Comparison of ENCODE assay signal across 9 cellular contexts in the genomic region with DNA sequence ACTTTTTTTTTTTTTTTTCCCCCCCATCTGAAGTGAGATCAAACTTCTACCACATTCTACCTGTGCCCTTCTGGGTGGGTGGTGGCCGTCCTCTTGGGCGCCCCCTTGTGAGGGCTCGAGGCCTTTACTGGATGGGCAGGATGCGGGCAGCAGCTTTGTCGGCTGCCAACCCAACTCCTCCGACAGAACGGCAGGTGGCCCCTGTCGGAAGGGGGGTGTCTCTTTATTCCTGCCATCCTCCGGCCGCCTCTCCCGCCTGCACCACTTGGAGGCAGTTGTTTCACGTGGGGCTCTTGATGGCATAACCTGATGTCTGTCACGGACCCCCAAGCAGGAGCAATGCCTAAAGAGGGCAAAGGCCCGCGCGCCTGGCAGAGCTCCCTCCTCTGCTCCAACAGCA. TPM values are rescaled to one million over a fixed set of nuclear protein-coding genes. Genes with fewer than 3 reads are reported as not detected.
A peak's percentile ranks its signal among the peaks of the same experiment; 100 is the strongest.
DNase-seq lines count a peak whose midpoint lies in the region; ATAC-seq and TF ChIP-seq lines count a peak whose summit lies in the region.
"Had no signal": no experiment of that assay in that cellular context is flagged by ENCODE, and none has a peak within 500 bp of the region (broad histone marks: within the 10 kb centered on the region; RNA-seq: fewer than 3 reads in every experiment).

No MANE protein-coding gene starts in this region.

- peaks cover 67% of the 10 kb centered on the region for H3K4me1 Mint-ChIP-seq in activated T-helper 1 cell treated with anti-CD3 and anti-CD28 coated beads, Interleukin-12 subunit alpha, Interleukin-12 subunit beta, Interleukin-2, Interleukin-4 antibody, amounts not matched to agents 30 ng/mL and 10 ng/mL and 1 ng/mL, durations not matched to agents 14 hours and 24 hours and 36 hours (ENCODE audit: low read depth)

- no peaks in the 10 kb centered on the region for H3K27me3 ChIP-seq in NT2/D1 (ENCODE audit: insufficient read depth, insufficient read length)

- DNase-seq in NT2/D1 (ENCODE audit: low read depth, low spot score): peak; percentile 42
- peak; percentile 40 for DNase-seq in activated T-helper 1 cell treated with anti-CD3 and anti-CD28 coated beads, Interleukin-12 subunit alpha, Interleukin-12 subunit beta, Interleukin-2, Interleukin-4 antibody, amounts not matched to agents 30 ng/mL and 10 ng/mL and 1 ng/mL, durations not matched to agents 14 hours and 24 hours and 36 hours (ENCODE audit: low spot score)
- peak in 29 of 42 donors; percentile 36 to 83 (median 58) for DNase-seq in head of caudate nucleus
- peak; percentile 38 for DNase-seq in stimulated activated CD8-positive, alpha-beta memory T cell treated with anti-CD3 and anti-CD28 coated beads, Interleukin-15, amount 100 ng/mL, for 1 hour (ENCODE audit: low read depth)

- intact Hi-C loops in activated T-helper 1 cell treated with anti-CD3 and anti-CD28 coated beads, Interleukin-12 subunit alpha, Interleukin-12 subunit beta, Interleukin-2, Interleukin-4 antibody, amounts not matched to agents 30 ng/mL and 10 ng/mL and 1 ng/mL, durations not matched to agents 14 hours and 24 hours and 36 hours (cut with micrococcal nuclease): loop anchor here (5.0 kb wide), 1 partner anchor 143 kb away; no protein-coding TSS in a partner anchor
- intact Hi-C loops in head of caudate nucleus (cut with DNase I): no loop called here

- no peak overlapping the region for H3K4me3 Mint-ChIP-seq in activated T-helper 1 cell treated with anti-CD3 and anti-CD28 coated beads, Interleukin-12 subunit alpha, Interleukin-12 subunit beta, Interleukin-2, Interleukin-4 antibody, amounts not matched to agents 30 ng/mL and 10 ng/mL and 1 ng/mL, durations not matched to agents 14 hours and 24 hours and 36 hours

- no peak for ATAC-seq in HG02798 (IDR thresholded peaks at IDR 0.05; ENCODE audit: poor library complexity, unreplicated experiment)
- ATAC-seq in HG02571 (IDR thresholded peaks at IDR 0.05; ENCODE audit: unreplicated experiment): no peak
- ATAC-seq in GM21423 (IDR thresholded peaks at IDR 0.05; ENCODE audit: unreplicated experiment): no peak

- no peak overlapping the region for H3K9ac ChIP-seq in NT2/D1 (ENCODE audit: insufficient read length, low read depth)
- H3K9ac ChIP-seq: parathyroid adenoma had no signal

- peaks cover 19% of the 10 kb centered on the region for H3K36me3 Mint-ChIP-seq in activated T-helper 1 cell treated with anti-CD3 and anti-CD28 coated beads, Interleukin-12 subunit alpha, Interleukin-12 subunit beta, Interleukin-2, Interleukin-4 antibody, amounts not matched to agents 30 ng/mL and 10 ng/mL and 1 ng/mL, durations not matched to agents 14 hours and 24 hours and 36 hours (ENCODE audit: low read depth)

- peaks cover 6% of the 10 kb centered on the region for H3K4me1 ChIP-seq in NT2/D1 (ENCODE audit: insufficient read depth, insufficient read length)

- H3K9me3 ChIP-seq in NT2/D1 (ENCODE audit: insufficient read depth, low read length): no peaks in the 10 kb centered on the region

- H3K27ac Mint-ChIP-seq in activated T-helper 1 cell treated with anti-CD3 and anti-CD28 coated beads, Interleukin-12 subunit alpha, Interleukin-12 subunit beta, Interleukin-2, Interleukin-4 antibody, amounts not matched to agents 30 ng/mL and 10 ng/mL and 1 ng/mL, durations not matched to agents 14 hours and 24 hours and 36 hours: no peak overlapping the region

- no peak overlapping the region for H3K4me3 ChIP-seq in NT2/D1 (ENCODE audit: insufficient read length, low read depth)

- no peaks in the 10 kb centered on the region for H3K9me3 Mint-ChIP-seq in activated T-helper 1 cell treated with anti-CD3 and anti-CD28 coated beads, Interleukin-12 subunit alpha, Interleukin-12 subunit beta, Interleukin-2, Interleukin-4 antibody, amounts not matched to agents 30 ng/mL and 10 ng/mL and 1 ng/mL, durations not matched to agents 14 hours and 24 hours and 36 hours

- peaks cover 10% of the 10 kb centered on the region for H3K36me3 ChIP-seq in NT2/D1 (ENCODE audit: insufficient read depth, insufficient read length, low read length)

- TF ChIP-seq CTCF in GM12872 (IDR thresholded peaks at IDR 0.05; ENCODE audit: insufficient read depth, low read depth, low read length): peak; percentile 70

- H3K27me3 Mint-ChIP-seq in activated T-helper 1 cell treated with anti-CD3 and anti-CD28 coated beads, Interleukin-12 subunit alpha, Interleukin-12 subunit beta, Interleukin-2, Interleukin-4 antibody, amounts not matched to agents 30 ng/mL and 10 ng/mL and 1 ng/mL, durations not matched to agents 14 hours and 24 hours and 36 hours (ENCODE audit: insufficient read depth): peaks cover 9% of the 10 kb centered on the region

RNA-seq across cellular contexts. Expression of a gene that starts 31.0 kb away (rescaled TPM):
- total RNA-seq in activated T-helper 1 cell treated with anti-CD3 and anti-CD28 coated beads, Interleukin-12 subunit alpha, Interleukin-12 subunit beta, Interleukin-2, Interleukin-4 antibody, amounts not matched to agents 30 ng/mL and 10 ng/mL and 1 ng/mL, durations not matched to agents 14 hours and 24 hours and 36 hours: 0.05 TPM in 1 of 2 replicates, not detected in the other
